ENCODE assay signal across 10 cellular contexts in genomic region chr15:99706557-99707303, GRCh38. TPM values are rescaled to one million over a fixed set of nuclear protein-coding genes. Genes with fewer than 3 reads are reported as not detected.
A peak's percentile ranks its signal among the peaks of the same experiment; 100 is the strongest.
DNase-seq lines count a peak whose midpoint lies in the region; ATAC-seq lines count a peak whose summit lies in the region.
"Had no signal": no experiment of that assay in that cellular context is flagged by ENCODE, and none has a peak within 500 bp of the region (broad histone marks: within the 10 kb centered on the region; RNA-seq: fewer than 3 reads in every experiment).

No MANE protein-coding gene starts in this region.

- no peaks in the 10 kb centered on the region for H3K9me3 ChIP-seq in right cardiac atrium (ENCODE audit: control insufficient read depth, low read length)

- peak overlapping the region; percentile 75 to 89 for H3K4me3 Mint-ChIP-seq in activated T-cell treated with anti-CD3 and anti-CD28 coated beads, Interleukin-2, amount 50 U/mL, for 72 hours

- peaks cover 52% of the 10 kb centered on the region for H3K4me1 Mint-ChIP-seq in activated T-cell treated with anti-CD3 and anti-CD28 coated beads, Interleukin-2, amount 50 U/mL, for 72 hours (ENCODE audit: low read depth)

- peaks cover 15% of the 10 kb centered on the region for H3K4me1 ChIP-seq in right cardiac atrium (ENCODE audit: control insufficient read depth, insufficient read depth, low read length)

- ATAC-seq in activated T-cell treated with anti-CD3 and anti-CD28 coated beads, Interleukin-2, amount 50 U/mL, for 72 hours (replicated peaks in 1 of 2): peak; percentile 77 to 83
- ATAC-seq in right cardiac atrium: no peak
- ATAC-seq in GM18502 (IDR thresholded peaks at IDR 0.05; ENCODE audit: poor library complexity, unreplicated experiment): no peak
- no peak for ATAC-seq in GM21360 (IDR thresholded peaks at IDR 0.05; ENCODE audit: unreplicated experiment)
- no peak for ATAC-seq in GM21786 (IDR thresholded peaks at IDR 0.05; ENCODE audit: unreplicated experiment)

- intact Hi-C loops in right cardiac atrium (cut with DNase I): loop anchor here in 3 of 4 donors (5.0 to 10.0 kb wide), 4 partner anchors 142 to 422 kb away; partner anchors contain the start of gene MEF2A (in 2 of the 3)

- WGBS in right cardiac atrium: 76% methylated on average over 10 of the region's 10 CpGs

- no peaks in the 10 kb centered on the region for H3K9me3 Mint-ChIP-seq in activated T-cell treated with anti-CD3 and anti-CD28 coated beads, Interleukin-2, amount 50 U/mL, for 72 hours

- H3K27ac ChIP-seq in right cardiac atrium (ENCODE audit: low read length): peak overlapping the region; percentile 9
- H3K27ac ChIP-seq in substantia nigra (ENCODE audit: low read depth, low read length, poor library complexity, severe bottlenecking): peak overlapping the region; percentile 4

- peak; percentile 29 for DNase-seq in activated naive CD4-positive, alpha-beta T cell treated with Interleukin-2 at 50 U/mL for 16 hours
- no peak for DNase-seq in activated naive CD4-positive, alpha-beta T cell (lab: John Stamatoyannopoulos, UW)
- peak; percentile 49 to 73 for DNase-seq in activated T-cell treated with anti-CD3 and anti-CD28 coated beads, Interleukin-2, amount 50 U/mL, for 72 hours
- DNase-seq in right cardiac atrium (no peak), substantia nigra (lab: John Stamatoyannopoulos, UW) (no peak)
- DNase-seq: NCI-H1417 treated with DMSO at 0.1 percent for 48 hours, SIG-M5 had no signal

- peaks cover 0 to 3% of the 10 kb centered on the region in 2 donors for H3K36me3 Mint-ChIP-seq in activated T-cell treated with anti-CD3 and anti-CD28 coated beads, Interleukin-2, amount 50 U/mL, for 72 hours (ENCODE audit: insufficient read depth in 2 of 2)

- no peaks in the 10 kb centered on the region for H3K27me3 Mint-ChIP-seq in activated T-cell treated with anti-CD3 and anti-CD28 coated beads, Interleukin-2, amount 50 U/mL, for 72 hours (ENCODE audit: low read depth)

- H3K4me3 ChIP-seq in right cardiac atrium (ENCODE audit: low read length): no peak overlapping the region

- no peaks in the 10 kb centered on the region for H3K27me3 ChIP-seq in right cardiac atrium (ENCODE audit: control insufficient read depth, insufficient read depth)

- H3K27ac Mint-ChIP-seq in activated T-cell treated with anti-CD3 and anti-CD28 coated beads, Interleukin-2, amount 50 U/mL, for 72 hours: peak overlapping the region; percentile 82

RNA-seq across cellular contexts. Expression of gene LYSMD4, which starts 26.5 kb away (rescaled TPM):
- total RNA-seq in activated T-cell treated with anti-CD3 and anti-CD28 coated beads, Interleukin-2, amount 50 U/mL, for 72 hours: 10 to 100 TPM in 1 of 2 donors, 1 to 10 TPM in 1; 9.7 to 11.7 TPM
- total RNA-seq in right cardiac atrium: 10 to 100 TPM; 12.6 to 19.3 (median 15.7) TPM
- 13.2 TPM for polyA plus RNA-seq in right cardiac atrium

Comparison
In these comparisons a context has a peak if more than half of its experiments do, and no peak if none do; other contexts are left out.
1. DNase-seq: peak in activated naive CD4-positive, alpha-beta T cell treated with Interleukin-2 at 50 U/mL for 16 hours (single experiment) and activated T-cell treated with anti-CD3 and anti-CD28 coated beads, Interleukin-2, amount 50 U/mL, for 72 hours (2 of 2); none in activated naive CD4-positive, alpha-beta T cell (0 of 4), right cardiac atrium (0 of 3) and substantia nigra (0 of 49).
2. ATAC-seq: peak in activated T-cell treated with anti-CD3 and anti-CD28 coated beads, Interleukin-2, amount 50 U/mL, for 72 hours (2 of 2); none in right cardiac atrium (0 of 2), GM18502 (single experiment), GM21360 (single experiment) and GM21786 (single experiment).